Comparison of ENCODE assay signal across 1 cellular context in the genomic region with DNA sequence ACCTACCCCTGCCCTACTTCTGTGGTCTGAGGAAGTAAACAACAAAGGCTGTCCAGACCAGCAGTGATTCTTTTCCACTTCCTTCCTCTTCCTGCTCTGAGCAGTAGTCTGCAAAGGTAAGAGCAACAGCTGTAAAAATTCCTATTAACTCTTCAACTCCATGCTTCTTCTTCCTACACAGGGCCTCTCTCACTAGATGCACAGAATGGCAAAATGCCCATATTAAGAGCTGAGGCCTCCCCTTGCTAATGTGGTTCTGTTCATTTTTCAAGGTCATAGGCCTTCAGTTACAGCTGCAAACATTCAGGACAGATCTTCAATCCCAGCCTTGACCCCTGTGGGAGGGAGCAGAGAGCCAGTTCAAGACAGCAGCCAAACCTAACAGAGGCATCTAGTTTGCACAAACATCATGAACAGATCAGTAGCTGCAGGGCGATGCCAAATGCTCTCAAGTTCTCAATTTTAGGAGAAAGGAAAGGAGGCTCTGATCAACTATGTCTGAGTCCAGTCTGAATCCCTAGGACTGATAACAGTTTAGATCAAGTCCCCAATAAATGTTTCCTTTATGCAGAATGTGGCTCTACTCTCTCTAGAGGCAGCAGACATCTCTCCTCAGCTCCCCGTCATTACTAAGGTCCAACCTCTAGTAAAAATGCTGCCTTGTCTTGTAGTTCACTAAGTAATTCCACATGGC.
TF ChIP-seq lines count a peak whose summit lies in the region.

No MANE protein-coding gene starts in this region.

TF ChIP-seq in WTC11, 78 proteins besides CTCF, POLR2A, EP300 and RAD21 (continued from another document):
- TF ChIP-seq, protein P1, sequence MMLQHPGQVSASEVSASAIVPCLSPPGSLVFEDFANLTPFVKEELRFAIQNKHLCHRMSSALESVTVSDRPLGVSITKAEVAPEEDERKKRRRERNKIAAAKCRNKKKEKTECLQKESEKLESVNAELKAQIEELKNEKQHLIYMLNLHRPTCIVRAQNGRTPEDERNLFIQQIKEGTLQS (CRISPR knock-in tag; conservative IDR thresholded peaks at IDR 0.05): no peak
